ENCODE assay signal across 1 cellular context in the genomic region with DNA sequence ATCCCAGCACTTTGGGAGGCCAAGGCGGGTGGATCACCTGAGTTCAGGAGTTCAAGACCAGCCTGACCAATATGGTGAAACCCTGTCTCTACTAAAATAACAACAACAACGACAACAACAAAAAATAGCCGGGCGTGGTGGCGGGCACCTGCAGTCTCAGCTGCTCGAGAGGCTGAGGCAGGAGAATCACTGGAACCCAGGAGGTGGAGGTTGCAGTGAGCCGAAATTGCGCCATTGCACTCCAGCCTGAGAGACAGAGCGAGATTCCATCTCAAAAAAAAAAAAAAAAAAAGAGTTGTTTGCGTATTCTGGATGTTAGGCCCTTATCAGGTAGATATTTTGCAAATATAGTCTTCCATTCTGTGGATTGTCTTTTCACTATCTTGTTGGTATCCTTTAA. TPM values are rescaled to one million over a fixed set of nuclear protein-coding genes. Genes with fewer than 3 reads are reported as not detected.
"Had no signal": no experiment of that assay in that cellular context is flagged by ENCODE, and none has a peak within 500 bp of the region (broad histone marks: within the 10 kb centered on the region; RNA-seq: fewer than 3 reads in every experiment).

No MANE protein-coding gene starts in this region.

RNA-seq across cellular contexts. Expression of gene PLEKHG6, which starts 21.4 kb away (rescaled TPM):
- total RNA-seq: SK-MEL-5 had no signal
